ENCODE assay signal across 19 cellular contexts in genomic region chr3:27800261-27800660, GRCh38.
"Had no signal": no experiment of that assay in that cellular context is flagged by ENCODE, and none has a peak within 500 bp of the region (broad histone marks: within the 10 kb centered on the region; RNA-seq: fewer than 3 reads in every experiment).

No MANE protein-coding gene starts in this region.

- H3K9me3 Mint-ChIP-seq: activated naive CD4-positive, alpha-beta T cell treated with anti-CD3 and anti-CD28 coated beads, Interleukin-2, amount 50 U/mL, for 72 hours; activated T-cell treated with anti-CD3 and anti-CD28 coated beads, Interleukin-2, amount 50 U/mL, for 4 hours; effector memory CD8-positive, alpha-beta T cell; naive B cell; neural crest cell; T-cell had no signal

- H3K27me3 Mint-ChIP-seq: effector memory CD8-positive, alpha-beta T cell; T-cell had no signal

- DNase-seq: activated gamma-delta T cell treated with Interleukin-2 at 50 U/mL for 16 hours; activated T-cell treated with anti-CD3 and anti-CD28 coated beads, Interleukin-2, amount 50 U/mL, for 4 hours; amygdala; body of pancreas; caudate nucleus; effector memory CD8-positive, alpha-beta T cell; esophagus squamous epithelium; foreskin fibroblast; left ventricle myocardium superior; mucosa of descending colon; naive B cell; retina; T-cell; T1000; upper lobe of right lung had no signal

- H3K27ac Mint-ChIP-seq: activated naive CD4-positive, alpha-beta T cell treated with anti-CD3 and anti-CD28 coated beads, Interleukin-2, amount 50 U/mL, for 72 hours; effector memory CD8-positive, alpha-beta T cell; naive B cell; T-cell had no signal

- H3K4me3 ChIP-seq: body of pancreas, esophagus squamous epithelium, mucosa of descending colon, thoracic aorta, upper lobe of right lung had no signal

- ATAC-seq: activated CD4-positive, CD25-positive, alpha-beta regulatory T cell treated with anti-CD3 and anti-CD28 coated beads, Interleukin-2, amount 50 U/mL, for 24 hours; activated naive CD4-positive, alpha-beta T cell treated with anti-CD3 and anti-CD28 coated beads, Interleukin-2, amount 50 U/mL, for 72 hours; activated T-cell treated with anti-CD3 and anti-CD28 coated beads, Interleukin-2, amount 50 U/mL, for 4 hours; body of pancreas; effector memory CD8-positive, alpha-beta T cell; left ventricle myocardium superior; mucosa of descending colon; T-cell; upper lobe of right lung had no signal

- H3K4me1 Mint-ChIP-seq: naive B cell, neural crest cell had no signal

- H3K36me3 Mint-ChIP-seq: activated naive CD4-positive, alpha-beta T cell treated with anti-CD3 and anti-CD28 coated beads, Interleukin-2, amount 50 U/mL, for 72 hours; naive B cell; T-cell had no signal

- H3K4me3 Mint-ChIP-seq: activated T-cell treated with anti-CD3 and anti-CD28 coated beads, Interleukin-2, amount 50 U/mL, for 4 hours; effector memory CD8-positive, alpha-beta T cell; naive B cell; neural crest cell; T-cell had no signal
